Comparison of ENCODE assay signal across 1 cellular context in the genomic region with DNA sequence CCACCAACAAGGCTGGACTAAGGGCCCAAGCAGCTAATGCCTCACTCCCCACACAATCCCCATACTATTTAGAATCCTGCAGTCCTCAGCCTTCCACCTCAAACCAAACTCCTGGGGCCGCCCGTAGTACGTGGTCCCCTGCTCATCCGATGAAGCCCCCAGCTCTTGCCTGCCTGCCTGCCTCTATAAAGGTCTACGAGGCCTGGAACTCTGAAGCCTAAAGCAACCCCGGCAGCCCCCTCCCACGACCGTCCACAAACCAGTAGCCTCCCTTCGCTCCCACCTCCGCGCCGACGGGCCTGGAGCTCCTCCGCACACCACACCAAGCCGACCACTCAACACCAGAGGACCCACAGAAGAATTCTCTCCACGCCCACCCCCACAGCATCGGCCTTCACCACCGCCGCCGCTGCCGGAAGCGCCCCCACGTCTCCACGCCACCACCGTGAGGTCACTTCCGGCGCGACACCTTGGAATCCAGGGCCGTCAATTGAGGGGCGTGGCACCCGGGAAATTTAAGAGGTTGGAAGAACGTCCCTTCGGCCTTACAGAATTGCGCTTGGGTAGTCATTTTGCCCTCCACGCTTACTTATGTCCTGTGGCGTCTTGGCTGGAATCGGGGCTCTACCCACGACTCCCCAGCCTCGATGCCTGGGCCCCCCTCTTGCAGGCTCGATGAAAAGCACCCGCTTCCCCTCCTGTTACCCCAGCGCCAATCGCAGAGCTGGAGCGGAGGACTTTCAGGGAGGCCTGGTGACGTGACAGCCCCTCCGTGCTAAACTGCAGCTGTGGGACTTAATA.
TF ChIP-seq lines count a peak whose summit lies in the region.

A gene with protein sequence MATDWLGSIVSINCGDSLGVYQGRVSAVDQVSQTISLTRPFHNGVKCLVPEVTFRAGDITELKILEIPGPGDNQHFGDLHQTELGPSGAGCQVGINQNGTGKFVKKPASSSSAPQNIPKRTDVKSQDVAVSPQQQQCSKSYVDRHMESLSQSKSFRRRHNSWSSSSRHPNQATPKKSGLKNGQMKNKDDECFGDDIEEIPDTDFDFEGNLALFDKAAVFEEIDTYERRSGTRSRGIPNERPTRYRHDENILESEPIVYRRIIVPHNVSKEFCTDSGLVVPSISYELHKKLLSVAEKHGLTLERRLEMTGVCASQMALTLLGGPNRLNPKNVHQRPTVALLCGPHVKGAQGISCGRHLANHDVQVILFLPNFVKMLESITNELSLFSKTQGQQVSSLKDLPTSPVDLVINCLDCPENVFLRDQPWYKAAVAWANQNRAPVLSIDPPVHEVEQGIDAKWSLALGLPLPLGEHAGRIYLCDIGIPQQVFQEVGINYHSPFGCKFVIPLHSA (minus strand): TSS at position 428 of the 801 bp plus-strand sequence. CDS start 20,900 bp downstream, outside the sequence.

TF ChIP-seq in IMR-90, 13 proteins besides CTCF, POLR2A, EP300 and RAD21:
- TF ChIP-seq RCOR1 (IDR thresholded peaks at IDR 0.05; ENCODE audit: insufficient replicate concordance, low read length) (no peak), MAFK (IDR thresholded peaks at IDR 0.05; ENCODE audit: low read depth, low read length) (no peak), CEBPB (IDR thresholded peaks at IDR 0.05; ENCODE audit: low read depth, low read length) (no peak), SMC3 (IDR thresholded peaks at IDR 0.05; ENCODE audit: low read depth, low read length) (no peak), MAZ (IDR thresholded peaks at IDR 0.05; ENCODE audit: borderline replicate concordance, low read depth, low read length) (peak; percentile 97), FOS (IDR thresholded peaks at IDR 0.05; ENCODE audit: low read depth, low read length) (no peak), MXI1 (IDR thresholded peaks at IDR 0.05; ENCODE audit: borderline replicate concordance, low read depth, low read length) (peak; percentile 87; the same call in 1 of the 2 replicates), NFE2L2 (IDR thresholded peaks at IDR 0.05; ENCODE audit: low read depth, low read length) (no peak), BHLHE40 (IDR thresholded peaks at IDR 0.05; ENCODE audit: low read depth, low read length) (no peak), CHD1 (IDR thresholded peaks at IDR 0.05; ENCODE audit: low read depth, low read length) (no peak), RFX5 (IDR thresholded peaks at IDR 0.05; ENCODE audit: low read depth, low read length) (no peak)
- TF ChIP-seq, protein P1, sequence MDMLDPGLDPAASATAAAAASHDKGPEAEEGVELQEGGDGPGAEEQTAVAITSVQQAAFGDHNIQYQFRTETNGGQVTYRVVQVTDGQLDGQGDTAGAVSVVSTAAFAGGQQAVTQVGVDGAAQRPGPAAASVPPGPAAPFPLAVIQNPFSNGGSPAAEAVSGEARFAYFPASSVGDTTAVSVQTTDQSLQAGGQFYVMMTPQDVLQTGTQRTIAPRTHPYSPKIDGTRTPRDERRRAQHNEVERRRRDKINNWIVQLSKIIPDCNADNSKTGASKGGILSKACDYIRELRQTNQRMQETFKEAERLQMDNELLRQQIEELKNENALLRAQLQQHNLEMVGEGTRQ (IDR thresholded peaks at IDR 0.05; ENCODE audit: low read depth, low read length) = no peak
- TF ChIP-seq, protein P2, sequence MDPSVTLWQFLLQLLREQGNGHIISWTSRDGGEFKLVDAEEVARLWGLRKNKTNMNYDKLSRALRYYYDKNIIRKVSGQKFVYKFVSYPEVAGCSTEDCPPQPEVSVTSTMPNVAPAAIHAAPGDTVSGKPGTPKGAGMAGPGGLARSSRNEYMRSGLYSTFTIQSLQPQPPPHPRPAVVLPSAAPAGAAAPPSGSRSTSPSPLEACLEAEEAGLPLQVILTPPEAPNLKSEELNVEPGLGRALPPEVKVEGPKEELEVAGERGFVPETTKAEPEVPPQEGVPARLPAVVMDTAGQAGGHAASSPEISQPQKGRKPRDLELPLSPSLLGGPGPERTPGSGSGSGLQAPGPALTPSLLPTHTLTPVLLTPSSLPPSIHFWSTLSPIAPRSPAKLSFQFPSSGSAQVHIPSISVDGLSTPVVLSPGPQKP (IDR thresholded peaks at IDR 0.05; ENCODE audit: borderline replicate concordance, low read depth, low read length) = peak; percentile 48; the same call in 1 of the 2 replicates
TF ChIP-seq in IMR-90: peak in this region for 3.
